ENCODE assay signal across 8 cellular contexts in the genomic region with DNA sequence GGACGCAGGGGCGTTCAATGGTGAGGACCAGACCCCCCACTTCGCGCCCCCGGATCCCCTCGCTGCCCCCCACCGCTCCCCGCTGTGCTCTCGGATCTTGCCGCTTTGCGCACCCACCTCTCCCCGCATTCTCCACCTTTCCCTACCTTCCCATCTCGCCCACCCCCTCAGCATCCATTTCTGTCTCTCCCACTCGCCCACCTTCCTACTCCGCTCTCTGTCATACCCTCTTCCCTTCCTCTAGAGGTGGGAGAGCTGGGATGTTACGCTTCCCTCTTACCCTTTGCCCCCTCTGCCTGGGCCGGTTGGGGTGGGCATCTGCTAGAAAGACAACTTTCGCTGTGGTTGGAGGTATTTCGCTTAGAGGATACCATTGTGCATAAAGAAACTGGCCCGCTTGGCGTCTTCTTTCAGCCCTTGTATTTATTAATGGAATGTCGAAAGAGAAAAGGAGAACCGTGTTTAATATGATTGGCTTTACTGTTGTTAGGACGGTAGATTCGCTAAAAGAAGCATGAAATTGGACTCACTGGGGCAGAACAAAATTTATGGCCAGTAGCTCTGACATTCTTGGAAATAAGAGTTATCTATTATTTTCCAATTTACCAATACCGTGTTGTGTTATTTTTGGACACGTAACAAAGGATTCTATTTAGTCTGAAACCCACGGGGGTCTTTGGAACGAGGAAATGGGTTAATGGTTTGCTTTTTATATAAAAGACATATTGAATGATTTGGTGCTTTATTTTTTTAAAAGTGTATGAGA. TPM values are rescaled to one million over a fixed set of nuclear protein-coding genes. Genes with fewer than 3 reads are reported as not detected.
DNase-seq lines count a peak whose midpoint lies in the region; ATAC-seq and TF ChIP-seq lines count a peak whose summit lies in the region.

No MANE protein-coding gene starts in this region.

- peaks cover 10% of the 10 kb centered on the region for H3K4me1 Mint-ChIP-seq in activated T-cell treated with anti-CD3 and anti-CD28 coated beads, Interleukin-2, amount 50 U/mL, for 72 hours (ENCODE audit: low read depth)

- peak overlapping the region; percentile 85 to 92 for H3K4me3 Mint-ChIP-seq in activated T-cell treated with anti-CD3 and anti-CD28 coated beads, Interleukin-2, amount 50 U/mL, for 72 hours

- H3K9ac ChIP-seq in skeletal muscle tissue (ENCODE audit: low read depth in 1 of 3, low read length in 3 of 3) = peak overlapping the region; percentile 44 to 70 (median 58)

- CTCF ChIA-PET in HEK293T (lab: Yijun Ruan, JAX) = interaction anchor here (0.5 kb wide), 1 partner anchor 86 kb away, joined by 3 read pairs; no protein-coding TSS in a partner anchor

- no peak for ATAC-seq in activated T-cell treated with anti-CD3 and anti-CD28 coated beads, Interleukin-2, amount 50 U/mL, for 72 hours (replicated peaks in 1 of 2)
- ATAC-seq in GM21786 (IDR thresholded peaks at IDR 0.05; ENCODE audit: unreplicated experiment) = no peak

- H3K27me3 ChIP-seq in iPS DF 6.9 (ENCODE audit: control insufficient read depth, insufficient read depth, low read length) (no peaks in the 10 kb centered on the region), skeletal muscle tissue (ENCODE audit: control insufficient read depth in 3 of 3, insufficient read depth in 3 of 3, low read length in 3 of 3) (no peaks in the 10 kb centered on the region)

- H3K9me3 Mint-ChIP-seq in activated T-cell treated with anti-CD3 and anti-CD28 coated beads, Interleukin-2, amount 50 U/mL, for 72 hours = no peaks in the 10 kb centered on the region

- peaks cover 58% of the 10 kb centered on the region for H3K27me3 Mint-ChIP-seq in activated T-cell treated with anti-CD3 and anti-CD28 coated beads, Interleukin-2, amount 50 U/mL, for 72 hours (ENCODE audit: low read depth)

- H3K4me1 ChIP-seq in iPS DF 6.9 (ENCODE audit: control insufficient read depth, insufficient read depth, low read length) = peaks cover 1% of the 10 kb centered on the region; the same call in 1 of the 2 replicates
- peaks cover 6 to 18% (median 9%) of the 10 kb centered on the region in 3 donors for H3K4me1 ChIP-seq in skeletal muscle tissue (ENCODE audit: control insufficient read depth in 3 of 3, insufficient read depth in 3 of 3, low read length in 3 of 3)

- DNase-seq in AG08396 (ENCODE audit: low spot score) = peak; percentile 14
- DNase-seq in HEK293T (ENCODE audit: extremely low spot score) = peak; percentile 22
- no peak for DNase-seq in activated T-cell treated with anti-CD3 and anti-CD28 coated beads, Interleukin-2, amount 50 U/mL, for 72 hours
- no peak for DNase-seq in iPS DF 6.9 (ENCODE audit: low read depth, low spot score)
- no peak for DNase-seq in DMS114 treated with DMSO at 0.1 percent for 48 hours (lab: John Stamatoyannopoulos, UW; ENCODE audit: unreplicated experiment)
- DNase-seq in NCI-H1436 (lab: John Stamatoyannopoulos, UW) = no peak

- H3K36me3 Mint-ChIP-seq in activated T-cell treated with anti-CD3 and anti-CD28 coated beads, Interleukin-2, amount 50 U/mL, for 72 hours (ENCODE audit: insufficient read depth in 2 of 2) = peaks cover 0 to 2% of the 10 kb centered on the region in 2 donors

- no peak overlapping the region for H3K27ac Mint-ChIP-seq in activated T-cell treated with anti-CD3 and anti-CD28 coated beads, Interleukin-2, amount 50 U/mL, for 72 hours

- H3K4me3 ChIP-seq in iPS DF 6.9 (ENCODE audit: low read length) (peak overlapping the region; percentile 64; the same call in 1 of the 2 replicates), skeletal muscle tissue (ENCODE audit: low read length in 3 of 3) (peak overlapping the region; percentile 68 to 81 (median 75))

- WGBS in iPS DF 6.9 (ENCODE audit: insufficient coverage, insufficient read length) = no CpG with 5 or more reads among the region's 29 CpGs

- POLR2A ChIA-PET in HEK293T (lab: Yijun Ruan, JAX) = interaction anchor here (0.6 kb wide), 1 partner anchor 97 kb away, joined by 4 read pairs; no protein-coding TSS in a partner anchor

- H3K9me3 ChIP-seq in iPS DF 6.9 (ENCODE audit: control insufficient read depth, insufficient read depth, low read length) (no peaks in the 10 kb centered on the region), skeletal muscle tissue (ENCODE audit: control insufficient read depth in 3 of 3, low read length in 3 of 3) (no peaks in the 10 kb centered on the region)

- no peaks in the 10 kb centered on the region for H3K36me3 ChIP-seq in iPS DF 6.9 (ENCODE audit: control insufficient read depth, insufficient read depth, low read length)
- H3K36me3 ChIP-seq in skeletal muscle tissue (ENCODE audit: control insufficient read depth in 3 of 3, insufficient read depth in 3 of 3, low read length in 3 of 3) = no peaks in the 10 kb centered on the region

- H3K27ac ChIP-seq in iPS DF 6.9 (ENCODE audit: low read length) (no peak overlapping the region), skeletal muscle tissue (ENCODE audit: low read depth, low read length) (no peak overlapping the region)

TF ChIP-seq in HEK293T, 16 proteins besides CTCF, POLR2A, EP300 and RAD21:
- TF ChIP-seq BHLHE40 (IDR thresholded peaks at IDR 0.05; ENCODE audit: borderline replicate concordance) = no peak
- TF ChIP-seq CTBP1 (IDR thresholded peaks at IDR 0.05; ENCODE audit: borderline replicate concordance) = no peak

RNA-seq across cellular contexts. Expression of gene PRKAR2B, which starts 0.9 kb away (rescaled TPM):
- 1 to 10 TPM; 1.1 to 1.6 TPM for total RNA-seq in activated T-cell treated with anti-CD3 and anti-CD28 coated beads, Interleukin-2, amount 50 U/mL, for 72 hours
- 11.5 TPM for total RNA-seq in skeletal muscle tissue

Comparison
In these comparisons a context has a peak if more than half of its experiments do, and no peak if none do; other contexts are left out.
1. DNase-seq: peak in AG08396 (single experiment) and HEK293T (single experiment); none in activated T-cell treated with anti-CD3 and anti-CD28 coated beads, Interleukin-2, amount 50 U/mL, for 72 hours (0 of 2), iPS DF 6.9 (single experiment), DMS114 treated with DMSO at 0.1 percent for 48 hours (single experiment) and NCI-H1436 (single experiment).